In the genomic region with DNA sequence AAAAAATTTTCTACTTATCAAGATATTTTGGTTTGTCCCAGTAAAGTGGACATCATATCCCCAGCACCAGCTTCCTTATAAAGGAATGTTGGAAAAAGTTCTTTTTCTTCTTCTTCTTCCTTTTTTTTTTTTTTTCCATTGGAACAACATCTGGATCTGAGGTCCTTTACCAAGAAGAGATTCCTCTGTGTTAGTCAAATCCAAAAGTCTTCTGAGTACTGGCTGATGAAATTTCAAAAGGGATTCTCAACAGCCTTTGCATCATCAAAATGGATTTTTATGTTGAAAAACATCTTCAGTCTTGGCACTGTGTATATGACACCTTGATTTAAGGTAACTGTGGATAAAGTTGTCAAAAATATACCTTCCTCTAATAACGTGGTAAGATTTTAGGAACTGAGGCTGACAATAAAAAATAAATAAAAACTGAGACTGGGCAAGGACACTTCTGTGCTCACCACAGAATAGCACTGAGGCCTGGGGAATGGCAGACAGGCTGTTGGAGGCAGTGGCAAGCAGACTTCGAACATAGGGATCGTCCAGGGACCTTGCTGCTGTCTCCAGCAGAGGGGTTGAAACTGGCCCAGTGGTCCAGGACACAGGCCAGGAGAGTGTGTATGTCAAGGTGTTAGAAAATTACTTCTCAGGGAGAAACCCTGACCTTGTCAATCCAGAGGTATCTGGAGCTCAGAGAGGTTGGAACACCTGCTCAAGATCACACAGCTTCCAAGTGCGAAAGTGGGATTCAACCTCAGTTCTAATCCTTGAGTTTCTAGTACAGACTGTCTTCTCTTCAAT, we compare ENCODE assay signal across 26 cellular contexts.
"Had no signal": no experiment of that assay in that cellular context is flagged by ENCODE, and none has a peak within 500 bp of the region (broad histone marks: within the 10 kb centered on the region; RNA-seq: fewer than 3 reads in every experiment).

No MANE protein-coding gene starts in this region.

- H3K36me3 ChIP-seq: heart left ventricle, neutrophil, pancreas, stomach, suprapubic skin, tibial nerve had no signal

- H3K27ac Mint-ChIP-seq: activated naive CD8-positive, alpha-beta T cell; activated T-cell treated with anti-CD3 and anti-CD28 coated beads, Interleukin-2, amount 50 U/mL, for 24 hours; activated T-helper 17 cell treated with anti-CD3 and anti-CD28 coated beads, Interleukin-2, amount 50 U/mL, for 72 hours; stimulated activated memory B cell treated with anti-CD40 and anti-IgM and Interleukin-4, amounts not matched to agents 10 μg/mL and 1 μg/mL and 100 μg/mL, for 72 hours; WTC11 had no signal

- H3K27me3 Mint-ChIP-seq: activated naive CD8-positive, alpha-beta T cell; activated T-cell treated with anti-CD3 and anti-CD28 coated beads, Interleukin-2, amount 50 U/mL, for 24 hours; activated T-helper 17 cell treated with anti-CD3 and anti-CD28 coated beads, Interleukin-2, amount 50 U/mL, for 72 hours; stimulated activated memory B cell treated with anti-CD40 and anti-IgM and Interleukin-4, amounts not matched to agents 10 μg/mL and 1 μg/mL and 100 μg/mL, for 72 hours had no signal

- H3K4me1 ChIP-seq: pancreas, psoas muscle, stomach, suprapubic skin, tibial nerve had no signal

- ATAC-seq: activated T-helper 17 cell treated with anti-CD3 and anti-CD28 coated beads, Interleukin-2, amount 50 U/mL, for 72 hours; heart left ventricle; left ventricle myocardium superior; pancreas; psoas muscle; right cardiac atrium; stimulated activated memory B cell treated with anti-CD40 and anti-IgM and Interleukin-4, amounts not matched to agents 10 μg/mL and 1 μg/mL and 100 μg/mL, for 72 hours; WTC11 had no signal

- DNase-seq: activated CD4-positive, alpha-beta T cell treated with anti-CD3 and anti-CD28 coated beads, Interleukin-2, amount 50 U/mL, for 4 hours; activated CD8-positive, alpha-beta memory T cell treated with anti-CD3 and anti-CD28 coated beads for 24 hours; activated CD8-positive, alpha-beta memory T cell treated with anti-CD3 and anti-CD28 coated beads, Interleukin-2, amount 50 U/mL, for 4 hours; activated naive CD4-positive, alpha-beta T cell; activated T-cell treated with anti-CD3 and anti-CD28 coated beads, Interleukin-2, amount 50 U/mL, for 24 hours; dermis blood vessel endothelial cell; effector CD8-positive, alpha-beta T cell; erythroblast; left ventricle myocardium superior; midbrain; right cardiac atrium; small intestine; stomach; T-helper 1 cell; T-helper 9 cell had no signal

- H3K4me3 ChIP-seq: heart left ventricle, pancreas, psoas muscle, stomach, suprapubic skin, tibial nerve had no signal

- H3K27me3 ChIP-seq: heart left ventricle, neutrophil, pancreas, suprapubic skin, tibial nerve had no signal

- H3K4me3 Mint-ChIP-seq: activated naive CD8-positive, alpha-beta T cell; activated T-cell treated with anti-CD3 and anti-CD28 coated beads, Interleukin-2, amount 50 U/mL, for 24 hours; activated T-helper 17 cell treated with anti-CD3 and anti-CD28 coated beads, Interleukin-2, amount 50 U/mL, for 72 hours; nephron; stimulated activated memory B cell treated with anti-CD40 and anti-IgM and Interleukin-4, amounts not matched to agents 10 μg/mL and 1 μg/mL and 100 μg/mL, for 72 hours; WTC11 had no signal

- H3K9me3 Mint-ChIP-seq: activated T-cell treated with anti-CD3 and anti-CD28 coated beads, Interleukin-2, amount 50 U/mL, for 24 hours; activated T-helper 17 cell treated with anti-CD3 and anti-CD28 coated beads, Interleukin-2, amount 50 U/mL, for 72 hours; nephron; stimulated activated memory B cell treated with anti-CD40 and anti-IgM and Interleukin-4, amounts not matched to agents 10 μg/mL and 1 μg/mL and 100 μg/mL, for 72 hours; WTC11 had no signal

- H3K4me1 Mint-ChIP-seq: activated T-helper 17 cell treated with anti-CD3 and anti-CD28 coated beads, Interleukin-2, amount 50 U/mL, for 72 hours; stimulated activated memory B cell treated with anti-CD40 and anti-IgM and Interleukin-4, amounts not matched to agents 10 μg/mL and 1 μg/mL and 100 μg/mL, for 72 hours had no signal

- H3K27ac ChIP-seq: neutrophil, pancreas, psoas muscle, stomach, suprapubic skin had no signal

- H3K9me3 ChIP-seq: heart left ventricle, neutrophil, pancreas, psoas muscle, stomach, suprapubic skin, tibial nerve had no signal

- H3K36me3 Mint-ChIP-seq: activated naive CD8-positive, alpha-beta T cell; stimulated activated memory B cell treated with anti-CD40 and anti-IgM and Interleukin-4, amounts not matched to agents 10 μg/mL and 1 μg/mL and 100 μg/mL, for 72 hours; WTC11 had no signal
